In the genomic region with DNA sequence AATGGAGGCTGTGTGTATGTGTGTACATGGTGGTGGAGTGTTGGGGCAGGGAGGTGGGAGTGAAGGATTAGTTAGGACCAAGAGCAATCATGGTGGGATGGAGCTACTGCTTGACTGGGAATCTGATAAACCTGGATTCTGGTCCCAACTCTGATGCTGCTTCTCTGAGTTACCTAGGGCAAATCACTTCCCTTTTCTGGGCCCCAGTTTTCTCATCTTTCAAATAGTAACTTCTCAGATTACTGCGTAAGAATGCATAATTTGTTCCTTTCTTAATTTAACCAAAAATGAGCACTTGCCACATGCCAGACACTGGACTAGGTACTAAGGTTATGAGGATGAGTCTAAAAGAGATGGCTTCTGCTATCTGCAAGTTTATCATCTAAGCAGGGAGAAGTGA, we compare ENCODE assay signal across 16 cellular contexts.
"Had no signal": no experiment of that assay in that cellular context is flagged by ENCODE, and none has a peak within 500 bp of the region (broad histone marks: within the 10 kb centered on the region; RNA-seq: fewer than 3 reads in every experiment).

No MANE protein-coding gene starts in this region.

- ATAC-seq: activated CD4-positive, alpha-beta T cell treated with anti-CD3 and anti-CD28 coated beads for 36 hours; activated CD8-positive, alpha-beta memory T cell treated with anti-CD3 and anti-CD28 coated beads, Interleukin-2, amount 10 ng/mL, durations not matched to agents 7 days and 5 days; left cardiac atrium had no signal

- H3K27me3 ChIP-seq: suprapubic skin, transverse colon, uterus had no signal

- H3K4me1 Mint-ChIP-seq: activated CD8-positive, alpha-beta memory T cell treated with anti-CD3 and anti-CD28 coated beads, Interleukin-2, amount 10 ng/mL, durations not matched to agents 7 days and 5 days had no signal

- H3K27ac Mint-ChIP-seq: activated CD8-positive, alpha-beta memory T cell treated with anti-CD3 and anti-CD28 coated beads, Interleukin-2, amount 10 ng/mL, durations not matched to agents 7 days and 5 days; activated naive CD4-positive, alpha-beta T cell treated with anti-CD3 and anti-CD28 coated beads, Interleukin-2, amount 10 ng/mL, durations not matched to agents 7 days and 5 days; nephron progenitor cell had no signal

- DNase-seq: activated CD4-positive, alpha-beta T cell treated with anti-CD3 and anti-CD28 coated beads for 36 hours; activated effector memory CD4-positive, alpha-beta T cell treated with Interleukin-2 at 50 U/mL for 16 hours; activated naive CD4-positive, alpha-beta T cell treated with anti-CD3 and anti-CD28 coated beads, Interleukin-2, amount 10 ng/mL, durations not matched to agents 7 days and 5 days; foreskin fibroblast; left cardiac atrium; mesendoderm; nephron progenitor cell; occipital lobe; SW 1271; transverse colon; WERI-Rb-1 had no signal

- H3K4me3 Mint-ChIP-seq: activated CD4-positive, alpha-beta T cell treated with anti-CD3 and anti-CD28 coated beads for 36 hours; activated CD8-positive, alpha-beta memory T cell treated with anti-CD3 and anti-CD28 coated beads, Interleukin-2, amount 10 ng/mL, durations not matched to agents 7 days and 5 days; activated naive CD4-positive, alpha-beta T cell treated with anti-CD3 and anti-CD28 coated beads, Interleukin-2, amount 10 ng/mL, durations not matched to agents 7 days and 5 days; nephron progenitor cell; stimulated activated naive CD8-positive, alpha-beta T cell treated with anti-CD3 and anti-CD28 coated beads, Interleukin-15, Interleukin-2, amounts not matched to agents 100 ng/mL and 50 ng/mL, for 24 hours had no signal

- H3K4me3 ChIP-seq: suprapubic skin, transverse colon, uterus had no signal

- H3K27me3 Mint-ChIP-seq: activated CD4-positive, alpha-beta T cell treated with anti-CD3 and anti-CD28 coated beads for 36 hours; activated CD8-positive, alpha-beta memory T cell treated with anti-CD3 and anti-CD28 coated beads, Interleukin-2, amount 10 ng/mL, durations not matched to agents 7 days and 5 days; activated naive CD4-positive, alpha-beta T cell treated with anti-CD3 and anti-CD28 coated beads, Interleukin-2, amount 10 ng/mL, durations not matched to agents 7 days and 5 days; stimulated activated naive CD8-positive, alpha-beta T cell treated with anti-CD3 and anti-CD28 coated beads, Interleukin-15, Interleukin-2, amounts not matched to agents 100 ng/mL and 50 ng/mL, for 24 hours had no signal

- H3K27ac ChIP-seq: epithelial cell of prostate, suprapubic skin, transverse colon, uterus, WERI-Rb-1 had no signal

- H3K36me3 ChIP-seq: suprapubic skin, transverse colon, uterus, WERI-Rb-1 had no signal

- H3K9me3 Mint-ChIP-seq: activated naive CD4-positive, alpha-beta T cell treated with anti-CD3 and anti-CD28 coated beads, Interleukin-2, amount 10 ng/mL, durations not matched to agents 7 days and 5 days; nephron progenitor cell; stimulated activated naive CD8-positive, alpha-beta T cell treated with anti-CD3 and anti-CD28 coated beads, Interleukin-15, Interleukin-2, amounts not matched to agents 100 ng/mL and 50 ng/mL, for 24 hours had no signal

- H3K9me3 ChIP-seq: suprapubic skin, transverse colon, uterus had no signal
